In genomic region chr5:139392324-139392677, GRCh38 we compare ENCODE assay signal across 8 cellular contexts. TPM values are rescaled to one million over a fixed set of nuclear protein-coding genes. Genes with fewer than 3 reads are reported as not detected.
DNase-seq lines count a peak whose midpoint lies in the region; ATAC-seq and TF ChIP-seq lines count a peak whose summit lies in the region.

No MANE protein-coding gene starts in this region.

- POLR2A ChIA-PET in HEK293T (lab: Yijun Ruan, JAX), result interaction anchor here (1.4 kb wide), 1 partner anchor 47 kb away, joined by 3 read pairs; the partner anchor contains the start of gene DNAJC18

- CTCF ChIA-PET in HEK293T (lab: Yijun Ruan, JAX), result no interaction called here

- H3K4me3 ChIP-seq in Jurkat, Clone E6-1 (ENCODE audit: low read length), result peak overlapping the region; percentile 99
- H3K4me3 ChIP-seq in ectodermal cell (ENCODE audit: insufficient read depth, low read depth, low read length) (peak overlapping the region; percentile 40), skeletal muscle tissue (ENCODE audit: low read length in 3 of 3) (peak overlapping the region in 2 of 3 donors; percentile 73 to 92)

- peak; percentile 12 for ATAC-seq in GM19035 (IDR thresholded peaks at IDR 0.05; ENCODE audit: unreplicated experiment)
- no peak for ATAC-seq in HG03378 (IDR thresholded peaks at IDR 0.05; ENCODE audit: unreplicated experiment)

- H3K36me3 ChIP-seq in ectodermal cell (ENCODE audit: control insufficient read depth, insufficient read depth, low read length), result no peaks in the 10 kb centered on the region
- H3K36me3 ChIP-seq in skeletal muscle tissue (ENCODE audit: control insufficient read depth in 3 of 3, insufficient read depth in 3 of 3, low read length in 3 of 3), result peaks cover 7 to 14% (median 14%) of the 10 kb centered on the region in 3 donors

- H3K36me3 Mint-ChIP-seq in mesothelial cell of epicardium, result no peaks in the 10 kb centered on the region

- DNase-seq in Jurkat, Clone E6-1 (ENCODE audit: low read depth, low spot score), result no peak
- DNase-seq in mesothelial cell of epicardium (ENCODE audit: low spot score in 2 of 2, unreplicated experiment in 2 of 2), result no peak
- no peak for DNase-seq in HEK293T (ENCODE audit: extremely low spot score)
- DNase-seq in NCI-H1105 treated with DMSO at 0.1 percent for 48 hours (lab: John Stamatoyannopoulos, UW), result no peak

- peaks cover 7% of the 10 kb centered on the region for H3K4me1 ChIP-seq in ectodermal cell (ENCODE audit: control insufficient read depth, insufficient read depth, low read length)
- H3K4me1 ChIP-seq in skeletal muscle tissue (ENCODE audit: control insufficient read depth in 3 of 3, insufficient read depth in 3 of 3, low read length in 3 of 3), result peaks cover 64 to 80% (median 72%) of the 10 kb centered on the region in 3 donors

- peaks cover 61% of the 10 kb centered on the region for H3K27me3 Mint-ChIP-seq in mesothelial cell of epicardium (ENCODE audit: low read depth)

- H3K27ac Mint-ChIP-seq in mesothelial cell of epicardium, result no peak overlapping the region

- no peak for TF ChIP-seq CTCF in mesothelial cell of epicardium (IDR thresholded peaks at IDR 0.05; ENCODE audit: unreplicated experiment)

- H3K9me3 Mint-ChIP-seq in mesothelial cell of epicardium, result no peaks in the 10 kb centered on the region

- no peak overlapping the region for H3K4me3 Mint-ChIP-seq in mesothelial cell of epicardium

- H3K27me3 ChIP-seq in ectodermal cell (ENCODE audit: control insufficient read depth, insufficient read depth, low read length, poor library complexity, severe bottlenecking) (peaks cover 53% of the 10 kb centered on the region), skeletal muscle tissue (ENCODE audit: control insufficient read depth in 3 of 3, insufficient read depth in 3 of 3, low read length in 3 of 3) (no peaks in the 10 kb centered on the region)

- no peak overlapping the region for H3K27ac ChIP-seq in ectodermal cell (ENCODE audit: insufficient read depth, low read depth, low read length, poor library complexity, severe bottlenecking)
- H3K27ac ChIP-seq in skeletal muscle tissue (ENCODE audit: low read depth, low read length), result peak overlapping the region; percentile 98

- H3K9me3 ChIP-seq in ectodermal cell (ENCODE audit: control insufficient read depth, low read length) (no peaks in the 10 kb centered on the region), skeletal muscle tissue (ENCODE audit: control insufficient read depth in 3 of 3, low read length in 3 of 3) (no peaks in the 10 kb centered on the region)

- H3K9ac ChIP-seq in skeletal muscle tissue (ENCODE audit: low read depth in 1 of 3, low read length in 3 of 3), result peak overlapping the region; percentile 10 to 98 (median 96)

- H3K4me1 Mint-ChIP-seq in mesothelial cell of epicardium, result peaks cover 13% of the 10 kb centered on the region

- WGBS in ectodermal cell, 2 experiments, result 20 to 21% methylated on average over 36 of the region's 36 CpGs

TF ChIP-seq in HEK293T, 16 proteins besides CTCF, POLR2A, EP300 and RAD21:
- no peak for TF ChIP-seq ELF4 (IDR thresholded peaks at IDR 0.05)
- TF ChIP-seq FOXK2 (IDR thresholded peaks at IDR 0.05), result no peak
- no peak for TF ChIP-seq L3MBTL2 (conservative IDR thresholded peaks at IDR 0.05)
- no peak for TF ChIP-seq FOXA1 (IDR thresholded peaks at IDR 0.05)
- no peak for TF ChIP-seq ARNT (IDR thresholded peaks at IDR 0.05)
- no peak for TF ChIP-seq LEF1 (IDR thresholded peaks at IDR 0.05; ENCODE audit: borderline replicate concordance)
- TF ChIP-seq HDGF (IDR thresholded peaks at IDR 0.05; ENCODE audit: borderline replicate concordance), result no peak
- no peak for TF ChIP-seq TARDBP (IDR thresholded peaks at IDR 0.05)
- no peak for TF ChIP-seq ZNF384 (IDR thresholded peaks at IDR 0.05)
- no peak for TF ChIP-seq NFRKB (IDR thresholded peaks at IDR 0.05)
- TF ChIP-seq SUZ12 (IDR thresholded peaks at IDR 0.05), result no peak
- TF ChIP-seq FOXM1 (IDR thresholded peaks at IDR 0.05; ENCODE audit: borderline replicate concordance), result no peak
- no peak for TF ChIP-seq PKNOX1 (IDR thresholded peaks at IDR 0.05)
- no peak for TF ChIP-seq SP1 (IDR thresholded peaks at IDR 0.05)

RNA-seq across cellular contexts. Expression of gene MZB1, which starts 2.6 kb away (rescaled TPM):
- 301 TPM for polyA plus RNA-seq in Jurkat, Clone E6-1 (2012; ENCODE audit: insufficient read depth, insufficient read length)
- not detected for polyA plus RNA-seq in ectodermal cell (2013, experiment 1 of 4)
- polyA plus RNA-seq in ectodermal cell (2013, experiment 2 of 4), result 0.12 TPM
- 0.27 TPM for polyA plus RNA-seq in ectodermal cell (2013, experiment 3 of 4)
- 0.57 TPM for polyA plus RNA-seq in ectodermal cell (2013, experiment 4 of 4)
- total RNA-seq in skeletal muscle tissue (0.52 TPM), mesothelial cell of epicardium (0.20 TPM in 1 of 3 replicates, not detected in the others)

RNA-seq across cellular contexts. Expression of gene PROB1, which starts 2.6 kb away (rescaled TPM):
- 4.0 TPM for polyA plus RNA-seq in Jurkat, Clone E6-1 (2012; ENCODE audit: insufficient read depth, insufficient read length)
- 1.8 TPM for polyA plus RNA-seq in ectodermal cell (2013, experiment 1 of 4)
- 2.3 TPM for polyA plus RNA-seq in ectodermal cell (2013, experiment 2 of 4)
- polyA plus RNA-seq in ectodermal cell (2013, experiment 3 of 4), result 1.5 TPM
- 2.3 TPM for polyA plus RNA-seq in ectodermal cell (2013, experiment 4 of 4)
- total RNA-seq in skeletal muscle tissue, result 23.5 TPM
- total RNA-seq in mesothelial cell of epicardium, result 1.4 to 1.6 TPM (median 1.5 TPM) in 3 replicates

RNA-seq across cellular contexts. Expression of gene SLC23A1, which starts 9.2 kb away (rescaled TPM):
- 7.0 TPM for polyA plus RNA-seq in Jurkat, Clone E6-1 (2012; ENCODE audit: insufficient read depth, insufficient read length)
- not detected for polyA plus RNA-seq in ectodermal cell (2013, experiment 1 of 4)
- polyA plus RNA-seq in ectodermal cell (2013, experiment 2 of 4), result not detected
- polyA plus RNA-seq in ectodermal cell (2013, experiment 3 of 4), result not detected
- polyA plus RNA-seq in ectodermal cell (2013, experiment 4 of 4), result not detected
- total RNA-seq in skeletal muscle tissue (not detected), mesothelial cell of epicardium (not detected in 3 replicates)

RNA-seq across cellular contexts. Expression of gene SPATA24, which starts 11.6 kb away (rescaled TPM):
- polyA plus RNA-seq in Jurkat, Clone E6-1 (2012; ENCODE audit: insufficient read depth, insufficient read length), result 11.2 TPM
- 14.1 TPM for polyA plus RNA-seq in ectodermal cell (2013, experiment 1 of 4)
- 15.4 TPM for polyA plus RNA-seq in ectodermal cell (2013, experiment 2 of 4)
- 11.2 TPM for polyA plus RNA-seq in ectodermal cell (2013, experiment 3 of 4)
- polyA plus RNA-seq in ectodermal cell (2013, experiment 4 of 4), result 14.8 TPM
- total RNA-seq in skeletal muscle tissue (12.0 TPM), mesothelial cell of epicardium (4.8 to 6.5 TPM (median 6.1 TPM) in 3 replicates)

RNA-seq across cellular contexts. Expression of gene DNAJC18, which starts 47.0 kb away (rescaled TPM):
- 18.7 TPM for polyA plus RNA-seq in Jurkat, Clone E6-1 (2012; ENCODE audit: insufficient read depth, insufficient read length)
- 35.7 TPM for polyA plus RNA-seq in ectodermal cell (2013, experiment 1 of 4)
- 38.1 TPM for polyA plus RNA-seq in ectodermal cell (2013, experiment 2 of 4)
- 30.8 TPM for polyA plus RNA-seq in ectodermal cell (2013, experiment 3 of 4)
- polyA plus RNA-seq in ectodermal cell (2013, experiment 4 of 4), result 28.2 TPM
- total RNA-seq in skeletal muscle tissue, result 16.2 TPM
- total RNA-seq in mesothelial cell of epicardium, result 24.9 to 28.9 TPM (median 25.2 TPM) in 3 replicates

Comparison
In these comparisons a context has a peak if more than half of its experiments do, and no peak if none do; other contexts are left out.
1. H3K4me3 ChIP-seq: peak in every context shown above with its lines; median percentile 99 in Jurkat, Clone E6-1; 82 in skeletal muscle tissue; 40 in ectodermal cell.